In genomic region chr1:172895050-172895460, GRCh38 we compare ENCODE assay signal across 8 cellular contexts.
A peak's percentile ranks its signal among the peaks of the same experiment; 100 is the strongest.
DNase-seq lines count a peak whose midpoint lies in the region; ATAC-seq, FAIRE-seq and TF ChIP-seq lines count a peak whose summit lies in the region.
"Had no signal": no experiment of that assay in that cellular context is flagged by ENCODE, and none has a peak within 500 bp of the region (broad histone marks: within the 10 kb centered on the region; RNA-seq: fewer than 3 reads in every experiment).

No MANE protein-coding gene starts in this region.

- peaks cover 0 to 7% of the 10 kb centered on the region in 2 donors for H3K4me1 ChIP-seq in kidney (ENCODE audit: control insufficient read depth in 1 of 2, insufficient read depth in 1 of 2, low read depth in 1 of 2, low read length in 2 of 2)

- H3K9me3 ChIP-seq in kidney (ENCODE audit: control insufficient read depth in 1 of 2, low read length in 2 of 2) = no peaks in the 10 kb centered on the region

- intact Hi-C loops in kidney (cut with DNase I) = no loop called here

- peak; percentile 72 for DNase-seq in OCI-M1 (lab: John Stamatoyannopoulos, UW)
- DNase-seq in kidney = no peak
- no peak for DNase-seq in nucleus accumbens (lab: John Stamatoyannopoulos, UW)
- no peak for DNase-seq in NCI-H69 (lab: John Stamatoyannopoulos, UW)
- DNase-seq in kidney tubule cell (ENCODE audit: low spot score) = no peak

- FAIRE-seq in kidney (lab: Jason Lieb, UNC) = no peak
- FAIRE-seq: islet of Langerhans had no signal

- no peaks in the 10 kb centered on the region for H3K36me3 ChIP-seq in kidney (ENCODE audit: control insufficient read depth in 1 of 2, insufficient read depth in 2 of 2, low read length in 2 of 2)

- H3K4me3 ChIP-seq in kidney (ENCODE audit: low read length in 2 of 2) = peak overlapping the region; percentile 15 to 38

- H3K27ac ChIP-seq in kidney (ENCODE audit: low read depth in 2 of 2, low read length in 2 of 2) = no peak overlapping the region

- H3K9ac ChIP-seq in kidney (ENCODE audit: low read length in 2 of 2) = no peak overlapping the region

- peak; percentile 68 for ATAC-seq in GM18508 (IDR thresholded peaks at IDR 0.05; ENCODE audit: insufficient read depth, unreplicated experiment)
- peak; percentile 62 for ATAC-seq in GM21737 (IDR thresholded peaks at IDR 0.05; ENCODE audit: unreplicated experiment)

- TF ChIP-seq CTCF in kidney (IDR thresholded peaks at IDR 0.05; ENCODE audit: borderline replicate concordance, extremely low read depth, insufficient read depth) = no peak
